Comparison of ENCODE assay signal across 8 cellular contexts in the genomic region with DNA sequence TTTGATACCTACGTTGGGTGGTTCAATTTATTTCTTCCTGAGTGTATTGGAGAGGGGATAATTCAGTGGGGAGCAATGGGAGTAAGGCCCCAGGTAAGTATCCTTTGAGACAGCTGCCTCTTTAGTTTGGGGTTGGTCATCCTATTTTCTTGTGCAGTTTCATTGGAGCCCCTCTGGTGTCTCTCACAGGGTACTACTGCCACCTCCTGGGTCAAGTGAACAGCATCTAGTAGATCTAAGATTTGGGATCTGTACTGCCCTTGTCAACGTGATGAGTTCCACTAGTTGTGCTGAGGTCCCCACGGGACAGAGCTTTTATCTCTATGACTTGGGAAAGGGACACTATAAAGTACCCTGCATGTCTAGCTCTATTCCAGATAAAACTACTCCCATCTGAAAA.
DNase-seq lines count a peak whose midpoint lies in the region; ATAC-seq and TF ChIP-seq lines count a peak whose summit lies in the region.

No MANE protein-coding gene starts in this region.

- H3K27ac Mint-ChIP-seq in MCF 10A (ENCODE audit: low read depth, unreplicated experiment), result no peak overlapping the region
- no peak overlapping the region for H3K27ac Mint-ChIP-seq in stimulated activated effector memory CD8-positive, alpha-beta T cell treated with anti-CD3 and anti-CD28 coated beads, Interleukin-12 subunit alpha, Interleukin-12 subunit beta, amount 100 ng/mL, for 72 hours

- peak overlapping the region; percentile 8; the same call in 1 of the 2 replicates for H3K4me2 ChIP-seq in DOHH2 (ENCODE audit: low read length)

- H3K79me2 ChIP-seq in DOHH2 (ENCODE audit: control insufficient read depth, low read length), result no peaks in the 10 kb centered on the region

- peak; percentile 45 for TF ChIP-seq CTCF in DOHH2 (IDR thresholded peaks at IDR 0.05; ENCODE audit: low read depth, low read length, poor library complexity, severe bottlenecking)
- peak; percentile 37 for TF ChIP-seq CTCF in MCF 10A (IDR thresholded peaks at IDR 0.05; ENCODE audit: unreplicated experiment)
- TF ChIP-seq CTCF in vagina (IDR thresholded peaks at IDR 0.05), result peak in 1 of 3 experiments; percentile 27

- no peaks in the 10 kb centered on the region for H3K27me3 ChIP-seq in DOHH2 (ENCODE audit: control insufficient read depth, low read length)
- H3K27me3 ChIP-seq in SJCRH30, result no peaks in the 10 kb centered on the region
- no peaks in the 10 kb centered on the region for H3K27me3 ChIP-seq in vagina

- H4K20me1 ChIP-seq in DOHH2 (ENCODE audit: control insufficient read depth, insufficient read depth, low read depth, low read length), result no peaks in the 10 kb centered on the region

- peaks cover 18% of the 10 kb centered on the region for H3K27me3 Mint-ChIP-seq in MCF 10A (ENCODE audit: insufficient read depth, unreplicated experiment)

- DNase-seq in GM19240 (ENCODE audit: insufficient read length, low spot score) (peak; percentile 33), SJCRH30 (peak; percentile 12 to 60), MCF 10A (ENCODE audit: unreplicated experiment) (peak; percentile 66), left colon (peak in 1 of 2 donors; percentile 12), vagina (ENCODE audit: extremely low spot score in 2 of 2) (no peak)
- peak in 1 of 2 donors; percentile 47 for DNase-seq in stimulated activated effector memory CD8-positive, alpha-beta T cell treated with anti-CD3 and anti-CD28 coated beads, Interleukin-12 subunit alpha, Interleukin-12 subunit beta, amount 100 ng/mL, for 72 hours (ENCODE audit: low spot score in 2 of 2)

- H3K9me3 ChIP-seq in DOHH2 (ENCODE audit: control insufficient read depth, insufficient read depth, low read length), result no peaks in the 10 kb centered on the region
- no peaks in the 10 kb centered on the region for H3K9me3 ChIP-seq in SJCRH30 (replicated peaks)
- no peaks in the 10 kb centered on the region for H3K9me3 ChIP-seq in vagina

- CTCF ChIA-PET in MCF 10A (lab: Yijun Ruan, JAX), result interaction anchor here (0.6 to 1.2 kb wide), 6 partner anchors 16 to 1371 kb away, joined by 3 to 5 read pairs (median 4); a partner anchor contains a TSS

- H3K9me3 Mint-ChIP-seq in MCF 10A (ENCODE audit: unreplicated experiment), result no peaks in the 10 kb centered on the region
- no peaks in the 10 kb centered on the region for H3K9me3 Mint-ChIP-seq in stimulated activated effector memory CD8-positive, alpha-beta T cell treated with anti-CD3 and anti-CD28 coated beads, Interleukin-12 subunit alpha, Interleukin-12 subunit beta, amount 100 ng/mL, for 72 hours

- ATAC-seq in HG03378 (IDR thresholded peaks at IDR 0.05; ENCODE audit: unreplicated experiment) (peak; percentile 93), left colon (peak; percentile 68)
- ATAC-seq in stimulated activated effector memory CD8-positive, alpha-beta T cell treated with anti-CD3 and anti-CD28 coated beads, Interleukin-12 subunit alpha, Interleukin-12 subunit beta, amount 100 ng/mL, for 72 hours, result peak; percentile 81

- H3K36me3 ChIP-seq in DOHH2 (ENCODE audit: control insufficient read depth, low read length) (no peaks in the 10 kb centered on the region), SJCRH30 (no peaks in the 10 kb centered on the region), vagina (no peaks in the 10 kb centered on the region)

- no peak overlapping the region for H3K4me3 Mint-ChIP-seq in MCF 10A (ENCODE audit: unreplicated experiment)
- H3K4me3 Mint-ChIP-seq in stimulated activated effector memory CD8-positive, alpha-beta T cell treated with anti-CD3 and anti-CD28 coated beads, Interleukin-12 subunit alpha, Interleukin-12 subunit beta, amount 100 ng/mL, for 72 hours, result no peak overlapping the region

- no peak overlapping the region for H3K4me3 ChIP-seq in DOHH2 (ENCODE audit: low read length)
- no peak overlapping the region for H3K4me3 ChIP-seq in SJCRH30
- no peak overlapping the region for H3K4me3 ChIP-seq in vagina

- no peak overlapping the region for H3K27ac ChIP-seq in DOHH2 (ENCODE audit: low read depth, low read length)
- no peak overlapping the region for H3K27ac ChIP-seq in SJCRH30
- H3K27ac ChIP-seq in vagina, result no peak overlapping the region

- H3K9me2 ChIP-seq in DOHH2 (replicated peaks; ENCODE audit: control insufficient read depth, low read length), result no peaks in the 10 kb centered on the region

- H3K36me3 Mint-ChIP-seq in MCF 10A (ENCODE audit: insufficient read depth, unreplicated experiment), result no peaks in the 10 kb centered on the region
- no peaks in the 10 kb centered on the region for H3K36me3 Mint-ChIP-seq in stimulated activated effector memory CD8-positive, alpha-beta T cell treated with anti-CD3 and anti-CD28 coated beads, Interleukin-12 subunit alpha, Interleukin-12 subunit beta, amount 100 ng/mL, for 72 hours

- intact Hi-C loops in MCF 10A (cut with micrococcal nuclease), result loop anchor here (1.0 to 5.0 kb wide), 2 partner anchors 80 to 106 kb away; a partner anchor contains a TSS
- intact Hi-C loops in left colon (cut with DNase I, micrococcal nuclease), result no loop called here
- intact Hi-C loops in vagina (cut with DNase I), result no loop called here

- no peaks in the 10 kb centered on the region for H3K4me1 Mint-ChIP-seq in MCF 10A (ENCODE audit: insufficient read depth, unreplicated experiment)
- no peaks in the 10 kb centered on the region for H3K4me1 Mint-ChIP-seq in stimulated activated effector memory CD8-positive, alpha-beta T cell treated with anti-CD3 and anti-CD28 coated beads, Interleukin-12 subunit alpha, Interleukin-12 subunit beta, amount 100 ng/mL, for 72 hours

- no TSS peak for BruUV-seq in MCF 10A (replicated peaks; lab: Mats Ljungman, UMichigan)

- H3F3A ChIP-seq in DOHH2 (ENCODE audit: control insufficient read depth, insufficient read depth), result no peaks in the 10 kb centered on the region

- TF ChIP-seq POLR2A in vagina (IDR thresholded peaks at IDR 0.05), result no peak

- POLR2A ChIA-PET in MCF 10A (lab: Yijun Ruan, JAX), result no interaction called here

- peaks cover 13% of the 10 kb centered on the region for H3K4me1 ChIP-seq in DOHH2 (ENCODE audit: control insufficient read depth, low read length)
- H3K4me1 ChIP-seq in SJCRH30, result no peaks in the 10 kb centered on the region
- no peaks in the 10 kb centered on the region for H3K4me1 ChIP-seq in vagina

Comparison
In these comparisons a context has a peak if more than half of its experiments do, and no peak if none do; other contexts are left out.
1. DNase-seq: peak in GM19240 (single experiment), SJCRH30 (2 of 2) and MCF 10A (single experiment); none in vagina (0 of 2).
2. Peak in every context shown above with its lines, with median percentiles within 50 percentile points of each other: ATAC-seq.